ENCODE assay signal across 8 cellular contexts in genomic region chr4:22515145-22515887, GRCh38. TPM values are rescaled to one million over a fixed set of nuclear protein-coding genes. Genes with fewer than 3 reads are reported as not detected.
DNase-seq lines count a peak whose midpoint lies in the region; ATAC-seq and TF ChIP-seq lines count a peak whose summit lies in the region.

No MANE protein-coding gene starts in this region.

- H3K4me1 ChIP-seq in HEK293 (ENCODE audit: control insufficient read depth, insufficient read depth, low read length) (0 out of 2 replicates have a peak, but pooled peaks cover 3% of the 10 kb centered on the region), muscle layer of colon (ENCODE audit: insufficient read depth, low read length) (peaks cover 22% of the 10 kb centered on the region)

- no peaks in the 10 kb centered on the region for H3K27me3 ChIP-seq in muscle layer of colon (ENCODE audit: control insufficient read depth in 1 of 2, insufficient read depth in 2 of 2, low read length in 2 of 2)

- DNase-seq in DMS53 (lab: John Stamatoyannopoulos, UW) (peak; percentile 87), NCI-H2171 treated with DMSO at 0.1 percent for 48 hours (lab: John Stamatoyannopoulos, UW) (peak; percentile 61), fibroblast of gingiva (ENCODE audit: low read depth) (peak; percentile 62), mesenteric fat pad (ENCODE audit: low spot score) (no peak)
- DNase-seq in activated CD8-positive, alpha-beta memory T cell treated with anti-CD3 and anti-CD28 coated beads for 24 hours = peak; percentile 75
- DNase-seq in stimulated activated naive CD8-positive, alpha-beta T cell treated with anti-CD3 and anti-CD28 coated beads, Interleukin-15, amount 100 ng/mL, for 72 hours = peak; percentile 50 to 51

- H3K4me1 Mint-ChIP-seq in stimulated activated naive CD8-positive, alpha-beta T cell treated with anti-CD3 and anti-CD28 coated beads, Interleukin-15, amount 100 ng/mL, for 72 hours = peaks cover 31% of the 10 kb centered on the region

- peaks cover 16% of the 10 kb centered on the region for H3K27me3 Mint-ChIP-seq in stimulated activated naive CD8-positive, alpha-beta T cell treated with anti-CD3 and anti-CD28 coated beads, Interleukin-15, amount 100 ng/mL, for 72 hours

- H3K4me3 Mint-ChIP-seq in stimulated activated naive CD8-positive, alpha-beta T cell treated with anti-CD3 and anti-CD28 coated beads, Interleukin-15, amount 100 ng/mL, for 72 hours = peak overlapping the region; percentile 99

- peak overlapping the region; percentile 4 for H3K9ac ChIP-seq in muscle layer of colon (ENCODE audit: low read length)

- no peaks in the 10 kb centered on the region for H3K9me3 Mint-ChIP-seq in stimulated activated naive CD8-positive, alpha-beta T cell treated with anti-CD3 and anti-CD28 coated beads, Interleukin-15, amount 100 ng/mL, for 72 hours

- peak; percentile 88 for ATAC-seq in stimulated activated naive CD8-positive, alpha-beta T cell treated with anti-CD3 and anti-CD28 coated beads, Interleukin-15, amount 100 ng/mL, for 72 hours

- H3K4me3 ChIP-seq in HEK293 (ENCODE audit: low read depth, low read length) (peak overlapping the region; percentile 63), muscle layer of colon (ENCODE audit: low read depth in 1 of 2, low read length in 2 of 2) (peak overlapping the region; percentile 52 to 64)

- TF ChIP-seq CTCF in HEK293 (tag by site-specific recombination; IDR thresholded peaks at IDR 0.05) = peak; percentile 51; the same call in 1 of the 2 replicates

- H3K36me3 ChIP-seq in HEK293 (ENCODE audit: control insufficient read depth in 2 of 2, insufficient read depth in 1 of 2, low read length in 2 of 2) (no peaks in the 10 kb centered on the region), muscle layer of colon (ENCODE audit: insufficient read depth, low read length) (no peaks in the 10 kb centered on the region)

- CTCF ChIA-PET in HEK293 (lab: Yijun Ruan, JAX) = interaction anchor here (0.5 to 1.1 kb wide), 2 partner anchors 18 to 59 kb away, joined by 3 read pairs; no protein-coding TSS in a partner anchor

- POLR2A ChIA-PET in HEK293 (lab: Yijun Ruan, JAX) = interaction anchor here (0.7 to 1.5 kb wide), 5 partner anchors 9 to 40 kb away, joined by 3 to 7 read pairs (median 3); no protein-coding TSS in a partner anchor

- H3K27ac ChIP-seq in HEK293 (ENCODE audit: extremely low read depth, low read depth, low read length) (peak overlapping the region; percentile 86), muscle layer of colon (ENCODE audit: low read depth, low read length) (peak overlapping the region; percentile 53)

- peak overlapping the region; percentile 96 to 98 for H3K27ac Mint-ChIP-seq in stimulated activated naive CD8-positive, alpha-beta T cell treated with anti-CD3 and anti-CD28 coated beads, Interleukin-15, amount 100 ng/mL, for 72 hours

- H3K9me3 ChIP-seq in HEK293 (ENCODE audit: control insufficient read depth, insufficient read depth, low read depth, low read length) (no peaks in the 10 kb centered on the region), muscle layer of colon (ENCODE audit: low read length) (no peaks in the 10 kb centered on the region)

TF ChIP-seq in HEK293, 187 proteins besides CTCF, POLR2A, EP300 and RAD21 (continues in another document):
- TF ChIP-seq SP3 (tag by site-specific recombination; IDR thresholded peaks at IDR 0.05) (no peak), ZNF366 (tag by site-specific recombination; conservative IDR thresholded peaks at IDR 0.05) (no peak), ZNF394 (tag by site-specific recombination; IDR thresholded peaks at IDR 0.05; ENCODE audit: borderline replicate concordance) (no peak), ZNF777 (tag by site-specific recombination; IDR thresholded peaks at IDR 0.05; ENCODE audit: borderline replicate concordance) (no peak), ZNF391 (tag by site-specific recombination; IDR thresholded peaks at IDR 0.05; ENCODE audit: borderline replicate concordance, low read depth) (no peak), ZNF311 (tag by site-specific recombination; IDR thresholded peaks at IDR 0.05; ENCODE audit: borderline replicate concordance) (no peak), ZNF302 (tag by site-specific recombination; IDR thresholded peaks at IDR 0.05; ENCODE audit: low read depth) (no peak), ZBTB8A (tag by site-specific recombination; IDR thresholded peaks at IDR 0.05) (peak; percentile 60), ZNF473 (tag by site-specific recombination; IDR thresholded peaks at IDR 0.05) (no peak), ZNF335 (tag by site-specific recombination; conservative IDR thresholded peaks at IDR 0.05) (peak; percentile 78), ZNF626 (tag by site-specific recombination; IDR thresholded peaks at IDR 0.05) (no peak), ZNF114 (tag by site-specific recombination; IDR thresholded peaks at IDR 0.05) (no peak), ZEB2 (tag by site-specific recombination; IDR thresholded peaks at IDR 0.05) (0 out of 2 replicates have a peak, but pooled peaks have one; percentile 17), ZNF561 (tag by site-specific recombination; IDR thresholded peaks at IDR 0.05; ENCODE audit: borderline replicate concordance) (no peak), ZNF248 (tag by site-specific recombination; IDR thresholded peaks at IDR 0.05) (no peak), OVOL3 (tag by site-specific recombination; IDR thresholded peaks at IDR 0.05) (no peak), HOXA7 (CRISPR knock-in tag; IDR thresholded peaks at IDR 0.05; ENCODE audit: borderline replicate concordance) (no peak), ATF2 (tag by site-specific recombination; IDR thresholded peaks at IDR 0.05; ENCODE audit: low read depth) (no peak)
- TF ChIP-seq, protein P1, sequence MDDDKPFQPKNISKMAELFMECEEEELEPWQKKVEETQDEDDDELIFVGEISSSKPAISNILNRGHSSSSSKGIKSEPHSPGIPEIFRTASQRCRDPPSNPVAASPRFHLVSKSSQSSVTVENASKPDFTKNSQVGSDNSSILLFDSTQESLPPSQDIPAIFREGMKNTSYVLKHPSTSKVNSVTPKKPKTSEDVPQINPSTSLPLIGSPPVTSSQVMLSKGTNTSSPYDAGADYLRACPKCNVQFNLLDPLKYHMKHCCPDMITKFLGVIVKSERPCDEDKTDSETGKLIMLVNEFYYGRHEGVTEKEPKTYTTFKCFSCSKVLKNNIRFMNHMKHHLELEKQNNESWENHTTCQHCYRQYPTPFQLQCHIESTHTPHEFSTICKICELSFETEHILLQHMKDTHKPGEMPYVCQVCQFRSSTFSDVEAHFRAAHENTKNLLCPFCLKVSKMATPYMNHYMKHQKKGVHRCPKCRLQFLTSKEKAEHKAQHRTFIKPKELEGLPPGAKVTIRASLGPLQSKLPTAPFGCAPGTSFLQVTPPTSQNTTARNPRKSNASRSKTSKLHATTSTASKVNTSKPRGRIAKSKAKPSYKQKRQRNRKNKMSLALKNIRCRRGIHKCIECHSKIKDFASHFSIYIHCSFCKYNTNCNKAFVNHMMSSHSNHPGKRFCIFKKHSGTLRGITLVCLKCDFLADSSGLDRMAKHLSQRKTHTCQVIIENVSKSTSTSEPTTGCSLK (tag by site-specific recombination; IDR thresholded peaks at IDR 0.05) = no peak
- TF ChIP-seq, protein P2, sequence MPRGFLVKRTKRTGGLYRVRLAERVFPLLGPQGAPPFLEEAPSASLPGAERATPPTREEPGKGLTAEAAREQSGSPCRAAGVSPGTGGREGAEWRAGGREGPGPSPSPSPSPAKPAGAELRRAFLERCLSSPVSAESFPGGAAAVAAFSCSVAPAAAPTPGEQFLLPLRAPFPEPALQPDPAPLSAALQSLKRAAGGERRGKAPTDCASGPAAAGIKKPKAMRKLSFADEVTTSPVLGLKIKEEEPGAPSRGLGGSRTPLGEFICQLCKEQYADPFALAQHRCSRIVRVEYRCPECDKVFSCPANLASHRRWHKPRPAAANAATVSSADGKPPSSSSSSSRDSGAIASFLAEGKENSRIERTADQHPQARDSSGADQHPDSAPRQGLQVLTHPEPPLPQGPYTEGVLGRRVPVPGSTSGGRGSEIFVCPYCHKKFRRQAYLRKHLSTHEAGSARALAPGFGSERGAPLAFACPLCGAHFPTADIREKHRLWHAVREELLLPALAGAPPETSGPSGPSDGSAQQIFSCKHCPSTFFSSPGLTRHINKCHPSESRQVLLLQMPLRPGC (tag by site-specific recombination; IDR thresholded peaks at IDR 0.05) = no peak
- TF ChIP-seq, protein P3, sequence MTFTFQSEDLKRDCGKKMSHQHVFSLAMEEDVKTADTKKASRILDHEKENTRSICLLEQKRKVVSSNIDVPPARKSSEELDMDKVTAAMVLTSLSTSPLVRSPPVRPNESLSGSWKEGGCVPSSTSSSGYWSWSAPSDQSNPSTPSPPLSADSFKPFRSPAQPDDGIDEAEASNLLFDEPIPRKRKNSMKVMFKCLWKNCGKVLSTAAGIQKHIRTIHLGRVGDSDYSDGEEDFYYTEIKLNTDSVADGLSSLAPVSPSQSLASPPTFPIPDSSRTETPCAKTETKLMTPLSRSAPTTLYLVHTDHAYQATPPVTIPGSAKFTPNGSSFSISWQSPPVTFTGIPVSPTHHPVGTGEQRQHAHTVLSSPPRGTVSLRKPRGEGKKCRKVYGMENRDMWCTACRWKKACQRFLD (tag by site-specific recombination; IDR thresholded peaks at IDR 0.05) = no peak
- TF ChIP-seq, protein P4, sequence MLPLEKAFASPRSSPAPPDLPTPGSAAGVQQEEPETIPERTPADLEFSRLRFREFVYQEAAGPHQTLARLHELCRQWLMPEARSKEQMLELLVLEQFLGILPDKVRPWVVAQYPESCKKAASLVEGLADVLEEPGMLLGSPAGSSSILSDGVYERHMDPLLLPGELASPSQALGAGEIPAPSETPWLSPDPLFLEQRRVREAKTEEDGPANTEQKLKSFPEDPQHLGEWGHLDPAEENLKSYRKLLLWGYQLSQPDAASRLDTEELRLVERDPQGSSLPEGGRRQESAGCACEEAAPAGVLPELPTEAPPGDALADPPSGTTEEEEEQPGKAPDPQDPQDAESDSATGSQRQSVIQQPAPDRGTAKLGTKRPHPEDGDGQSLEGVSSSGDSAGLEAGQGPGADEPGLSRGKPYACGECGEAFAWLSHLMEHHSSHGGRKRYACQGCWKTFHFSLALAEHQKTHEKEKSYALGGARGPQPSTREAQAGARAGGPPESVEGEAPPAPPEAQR (tag by site-specific recombination; IDR thresholded peaks at IDR 0.05) = no peak

RNA-seq across cellular contexts. Expression of gene ADGRA3, which starts 0.6 kb away (rescaled TPM):
- total RNA-seq in mesenteric fat pad = 20.7 TPM
